Comparison of ENCODE assay signal across 14 cellular contexts in genomic region chr11:2388431-2389024, GRCh38. TPM values are rescaled to one million over a fixed set of nuclear protein-coding genes. Genes with fewer than 3 reads are reported as not detected.
A peak's percentile ranks its signal among the peaks of the same experiment; 100 is the strongest.
DNase-seq lines count a peak whose midpoint lies in the region; ATAC-seq and TF ChIP-seq lines count a peak whose summit lies in the region.
"Had no signal": no experiment of that assay in that cellular context is flagged by ENCODE, and none has a peak within 500 bp of the region (broad histone marks: within the 10 kb centered on the region; RNA-seq: fewer than 3 reads in every experiment).

No MANE protein-coding gene starts in this region.

- peaks cover 41 to 59% of the 10 kb centered on the region in 2 donors for H3K4me1 ChIP-seq in thyroid gland

- TF ChIP-seq POLR2A in thyroid gland (IDR thresholded peaks at IDR 0.05): no peak

- H3K36me3 ChIP-seq in thyroid gland: peaks cover 6 to 19% of the 10 kb centered on the region in 2 donors

- POLR2A ChIA-PET in activated CD4-positive, alpha-beta T cell treated with anti-CD3 and anti-CD28 coated beads, Interleukin-2, amount 10 ng/mL, durations not matched to agents 7 days and 5 days (lab: Charles Lee): no interaction called here

- H3K27me3 ChIP-seq in thyroid gland: no peaks in the 10 kb centered on the region

- no peak for TF ChIP-seq CTCF in brain (conservative IDR thresholded peaks at IDR 0.05)
- TF ChIP-seq CTCF in thyroid gland (IDR thresholded peaks at IDR 0.05): no peak

- H3K27ac Mint-ChIP-seq in activated CD4-positive, alpha-beta T cell treated with anti-CD3 and anti-CD28 coated beads, Interleukin-2, amount 10 ng/mL, durations not matched to agents 7 days and 5 days: peak overlapping the region; percentile 73
- H3K27ac Mint-ChIP-seq in brain (peak overlapping the region; percentile 66 to 92 (median 75)), naive B cell (peak overlapping the region in 4 of 6 donors; percentile 37 to 83 (median 74))

- H3K4me1 Mint-ChIP-seq in activated CD4-positive, alpha-beta T cell treated with anti-CD3 and anti-CD28 coated beads, Interleukin-2, amount 10 ng/mL, durations not matched to agents 7 days and 5 days: peaks cover 59% of the 10 kb centered on the region
- H3K4me1 Mint-ChIP-seq in brain (peaks cover 61% of the 10 kb centered on the region), naive B cell (peaks cover 53 to 88% (median 69%) of the 10 kb centered on the region in 3 donors)

- WGBS in thyroid gland, 2 donors: 85% methylated on average over 5 of the region's 12 CpGs; no CpG with 5 or more reads in 1 of the 2 donors

- no peaks in the 10 kb centered on the region for H3K9me3 ChIP-seq in thyroid gland

- H3K36me3 Mint-ChIP-seq in activated CD4-positive, alpha-beta T cell treated with anti-CD3 and anti-CD28 coated beads, Interleukin-2, amount 10 ng/mL, durations not matched to agents 7 days and 5 days (ENCODE audit: low read depth): peaks cover 2% of the 10 kb centered on the region
- H3K36me3 Mint-ChIP-seq in brain (peaks cover 4% of the 10 kb centered on the region), naive B cell (no peaks in the 10 kb centered on the region)

- DNase-seq in activated CD4-positive, alpha-beta T cell treated with anti-CD3 and anti-CD28 coated beads, Interleukin-2, amount 10 ng/mL, durations not matched to agents 7 days and 5 days: no peak
- DNase-seq in activated CD4-positive, alpha-beta T cell treated with anti-CD3 and anti-CD28 coated beads, Interleukin-2, amount 50 U/mL, for 48 hours: no peak
- no peak for DNase-seq in naive B cell
- no peak for DNase-seq in thyroid gland
- no peak for DNase-seq in activated CD4-positive, CD25-positive, alpha-beta regulatory T cell (lab: John Stamatoyannopoulos, UW)
- DNase-seq in dedifferentiated amniotic fluid mesenchymal stem cell (ENCODE audit: extremely low spot score): no peak
- no peak for DNase-seq in NCI-H69 (lab: John Stamatoyannopoulos, UW)
- DNase-seq: activated CD8-positive, alpha-beta memory T cell treated with anti-CD3 and anti-CD28 coated beads, Interleukin-2, amount 50 U/mL, for 4 hours; DND-41; NCI-H1930 had no signal

- CTCF ChIA-PET in activated CD4-positive, alpha-beta T cell treated with anti-CD3 and anti-CD28 coated beads, Interleukin-2, amount 10 ng/mL, durations not matched to agents 7 days and 5 days (lab: Charles Lee): interaction anchor here (3.7 kb wide), 1 partner anchor 12 kb away, joined by 38 read pairs; the partner anchor contains the start of gene TSSC4

- intact Hi-C loops in thyroid gland (cut with DNase I): no loop called here

- H3K4me3 Mint-ChIP-seq in activated CD4-positive, alpha-beta T cell treated with anti-CD3 and anti-CD28 coated beads, Interleukin-2, amount 10 ng/mL, durations not matched to agents 7 days and 5 days: no peak overlapping the region
- H3K4me3 Mint-ChIP-seq in brain: no peak overlapping the region
- H3K4me3 Mint-ChIP-seq in naive B cell: peak overlapping the region; percentile 12 to 84 (median 76)
- H3K4me3 Mint-ChIP-seq: T-helper 2 cell treated with Interferon-gamma antibody and Interleukin-4, amounts not matched to agents 5 μg/mL and 100 μg/mL, for 36 hours had no signal

- no peak for ATAC-seq in naive B cell (ENCODE audit: low read depth in 2 of 2)

- peak overlapping the region in 2 of 3 donors; percentile 27 to 71 for H3K27ac ChIP-seq in thyroid gland
- H3K27ac ChIP-seq: 22Rv1, epithelial cell of prostate had no signal

- H3K9me3 Mint-ChIP-seq in activated CD4-positive, alpha-beta T cell treated with anti-CD3 and anti-CD28 coated beads, Interleukin-2, amount 10 ng/mL, durations not matched to agents 7 days and 5 days: no peaks in the 10 kb centered on the region
- H3K9me3 Mint-ChIP-seq in brain (no peaks in the 10 kb centered on the region), naive B cell (no peaks in the 10 kb centered on the region)
- H3K9me3 Mint-ChIP-seq: T-helper 2 cell treated with Interferon-gamma antibody and Interleukin-4, amounts not matched to agents 5 μg/mL and 100 μg/mL, for 36 hours had no signal

- H3K4me3 ChIP-seq in thyroid gland (replicated peaks in 1 of 3): no peak overlapping the region

- no peaks in the 10 kb centered on the region for H3K27me3 Mint-ChIP-seq in activated CD4-positive, alpha-beta T cell treated with anti-CD3 and anti-CD28 coated beads, Interleukin-2, amount 10 ng/mL, durations not matched to agents 7 days and 5 days
- H3K27me3 Mint-ChIP-seq in brain (no peaks in the 10 kb centered on the region), naive B cell (no peaks in the 10 kb centered on the region)

RNA-seq across cellular contexts. Expression of gene CD81, which starts 11.4 kb away (rescaled TPM):
- total RNA-seq in activated CD4-positive, alpha-beta T cell treated with anti-CD3 and anti-CD28 coated beads, Interleukin-2, amount 10 ng/mL, durations not matched to agents 7 days and 5 days: 100 to 1,000 TPM; 137 to 157 TPM
- polyA plus RNA-seq in brain (ENCODE audit: insufficient read depth, low read depth, low replicate concordance): 643 TPM
- polyA plus RNA-seq in naive B cell (ENCODE audit: low read depth in 6 of 6): 100 to 1,000 TPM; 110 to 279 (median 240) TPM
- 100 to 1,000 TPM; 264 to 370 (median 298) TPM for total RNA-seq in thyroid gland

RNA-seq across cellular contexts. Expression of gene TSSC4, which starts 12.0 kb away (rescaled TPM):
- total RNA-seq in activated CD4-positive, alpha-beta T cell treated with anti-CD3 and anti-CD28 coated beads, Interleukin-2, amount 10 ng/mL, durations not matched to agents 7 days and 5 days: 10 to 100 TPM; 31.1 to 47.5 TPM
- polyA plus RNA-seq in brain (ENCODE audit: insufficient read depth, low read depth, low replicate concordance): 41.9 TPM
- 10 to 100 TPM; 54.7 to 76.0 (median 67.9) TPM for polyA plus RNA-seq in naive B cell (ENCODE audit: low read depth in 6 of 6)
- total RNA-seq in thyroid gland: 10 to 100 TPM; 37.5 to 62.3 (median 45.1) TPM

RNA-seq across cellular contexts. Expression of gene TRPM5, which starts 55.8 kb away (rescaled TPM):
- under 1 TPM in 1 of 2 experiments, not detected in 1; 0.07 TPM for total RNA-seq in activated CD4-positive, alpha-beta T cell treated with anti-CD3 and anti-CD28 coated beads, Interleukin-2, amount 10 ng/mL, durations not matched to agents 7 days and 5 days
- polyA plus RNA-seq in brain (ENCODE audit: insufficient read depth, low read depth, low replicate concordance) (0.76 TPM), naive B cell (ENCODE audit: low read depth in 6 of 6) (not detected)
- total RNA-seq in thyroid gland: 1 to 10 TPM in 1 of 4 donors, under 1 TPM in 3; 0.54 to 2.4 (median 0.73) TPM

RNA-seq across cellular contexts. Expression of gene KCNQ1, which starts 56.3 kb away (rescaled TPM):
- 10 to 100 TPM; 20.4 to 24.3 TPM for total RNA-seq in activated CD4-positive, alpha-beta T cell treated with anti-CD3 and anti-CD28 coated beads, Interleukin-2, amount 10 ng/mL, durations not matched to agents 7 days and 5 days
- 13.4 TPM for polyA plus RNA-seq in brain (ENCODE audit: insufficient read depth, low read depth, low replicate concordance)
- polyA plus RNA-seq in naive B cell (ENCODE audit: low read depth in 6 of 6): 10 to 100 TPM in 3 of 6 donors, 1 to 10 TPM in 3; 9.3 to 22.6 (median 10.3) TPM
- total RNA-seq in thyroid gland: 100 to 1,000 TPM in 2 of 4 donors, 10 to 100 TPM in 2; 51.3 to 103 (median 97.8) TPM

Comparison
In these comparisons a context has a peak if more than half of its experiments do, and no peak if none do; other contexts are left out.
1. H3K4me3 Mint-ChIP-seq: peak in naive B cell (8 of 8); none in activated CD4-positive, alpha-beta T cell treated with anti-CD3 and anti-CD28 coated beads, Interleukin-2, amount 10 ng/mL, durations not matched to agents 7 days and 5 days (single experiment) and brain (0 of 5).
2. Peak in every context shown above with its lines, with median percentiles within 50 percentile points of each other: H3K27ac Mint-ChIP-seq.